Comparison of ENCODE assay signal across 1 cellular context in the genomic region with DNA sequence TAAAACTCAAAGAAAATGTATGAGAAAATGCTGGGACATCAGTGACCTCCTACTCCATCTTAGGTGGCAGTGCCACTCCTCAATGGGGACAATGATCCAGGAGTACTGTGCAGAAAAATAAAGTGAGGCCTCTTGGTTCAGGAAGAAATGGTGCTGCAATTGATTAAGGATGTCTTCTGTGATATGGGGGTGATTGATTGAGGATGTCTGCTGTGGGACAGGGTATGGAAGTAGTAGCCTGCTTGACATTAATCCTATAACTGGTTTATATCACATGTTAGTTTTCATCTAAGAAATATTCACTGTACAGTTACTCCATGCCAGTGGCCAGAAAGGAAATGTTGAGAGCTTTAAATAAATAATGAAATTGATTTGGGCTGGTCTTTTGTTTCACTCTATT.
TF ChIP-seq lines count a peak whose summit lies in the region.

No MANE protein-coding gene starts in this region.

TF ChIP-seq in K562, 482 proteins besides CTCF, POLR2A, EP300 and RAD21 (continued from another document):
- TF ChIP-seq SETDB1 (IDR thresholded peaks at IDR 0.05; ENCODE audit: low read length) (no peak), SMARCC2 (IDR thresholded peaks at IDR 0.05; ENCODE audit: low read depth) (no peak), KHSRP (IDR thresholded peaks at IDR 0.05) (no peak), CBFA2T2 (conservative IDR thresholded peaks at IDR 0.05) (no peak), ZC3H8 (IDR thresholded peaks at IDR 0.05) (no peak), ZBTB17 (CRISPR knock-in tag; IDR thresholded peaks at IDR 0.05) (peak; percentile 95), SAFB2 (IDR thresholded peaks at IDR 0.05; ENCODE audit: borderline replicate concordance, low read depth, low read length, severe bottlenecking) (no peak), ZNF253 (CRISPR knock-in tag; conservative IDR thresholded peaks at IDR 0.05) (no peak), ZNF696 (CRISPR knock-in tag; conservative IDR thresholded peaks at IDR 0.05) (no peak), HDGF (IDR thresholded peaks at IDR 0.05) (no peak), BRD4 (IDR thresholded peaks at IDR 0.05) (no peak), ZNF212 (CRISPR knock-in tag; IDR thresholded peaks at IDR 0.05) (no peak), SIN3B (IDR thresholded peaks at IDR 0.05; ENCODE audit: low read depth) (no peak), ZNF23 (CRISPR knock-in tag; IDR thresholded peaks at IDR 0.05) (peak; percentile 99), OTX1 (CRISPR knock-in tag; IDR thresholded peaks at IDR 0.05) (no peak), TGIF2 (CRISPR knock-in tag; IDR thresholded peaks at IDR 0.05) (no peak), ILF3 (IDR thresholded peaks at IDR 0.05; ENCODE audit: borderline replicate concordance) (no peak), POLR2G (IDR thresholded peaks at IDR 0.05; ENCODE audit: low read depth, low read length) (no peak), NFRKB (IDR thresholded peaks at IDR 0.05; ENCODE audit: low read depth) (no peak), ARID1B (IDR thresholded peaks at IDR 0.05) (no peak), SRSF1 (IDR thresholded peaks at IDR 0.05; ENCODE audit: low read depth, low read length) (no peak), GATAD2B (IDR thresholded peaks at IDR 0.05; ENCODE audit: borderline replicate concordance) (no peak)
- TF ChIP-seq, protein P1, sequence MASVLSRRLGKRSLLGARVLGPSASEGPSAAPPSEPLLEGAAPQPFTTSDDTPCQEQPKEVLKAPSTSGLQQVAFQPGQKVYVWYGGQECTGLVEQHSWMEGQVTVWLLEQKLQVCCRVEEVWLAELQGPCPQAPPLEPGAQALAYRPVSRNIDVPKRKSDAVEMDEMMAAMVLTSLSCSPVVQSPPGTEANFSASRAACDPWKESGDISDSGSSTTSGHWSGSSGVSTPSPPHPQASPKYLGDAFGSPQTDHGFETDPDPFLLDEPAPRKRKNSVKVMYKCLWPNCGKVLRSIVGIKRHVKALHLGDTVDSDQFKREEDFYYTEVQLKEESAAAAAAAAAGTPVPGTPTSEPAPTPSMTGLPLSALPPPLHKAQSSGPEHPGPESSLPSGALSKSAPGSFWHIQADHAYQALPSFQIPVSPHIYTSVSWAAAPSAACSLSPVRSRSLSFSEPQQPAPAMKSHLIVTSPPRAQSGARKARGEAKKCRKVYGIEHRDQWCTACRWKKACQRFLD (CRISPR knock-in tag; IDR thresholded peaks at IDR 0.05), result no peak
- TF ChIP-seq, protein P2, sequence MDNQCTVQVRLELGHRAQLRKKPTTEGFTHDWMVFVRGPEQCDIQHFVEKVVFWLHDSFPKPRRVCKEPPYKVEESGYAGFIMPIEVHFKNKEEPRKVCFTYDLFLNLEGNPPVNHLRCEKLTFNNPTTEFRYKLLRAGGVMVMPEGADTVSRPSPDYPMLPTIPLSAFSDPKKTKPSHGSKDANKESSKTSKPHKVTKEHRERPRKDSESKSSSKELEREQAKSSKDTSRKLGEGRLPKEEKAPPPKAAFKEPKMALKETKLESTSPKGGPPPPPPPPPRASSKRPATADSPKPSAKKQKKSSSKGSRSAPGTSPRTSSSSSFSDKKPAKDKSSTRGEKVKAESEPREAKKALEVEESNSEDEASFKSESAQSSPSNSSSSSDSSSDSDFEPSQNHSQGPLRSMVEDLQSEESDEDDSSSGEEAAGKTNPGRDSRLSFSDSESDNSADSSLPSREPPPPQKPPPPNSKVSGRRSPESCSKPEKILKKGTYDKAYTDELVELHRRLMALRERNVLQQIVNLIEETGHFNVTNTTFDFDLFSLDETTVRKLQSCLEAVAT (IDR thresholded peaks at IDR 0.05), result peak in 1 of 2 experiments; percentile 98; a peak in 2 of 4 replicates
- TF ChIP-seq, protein P3, sequence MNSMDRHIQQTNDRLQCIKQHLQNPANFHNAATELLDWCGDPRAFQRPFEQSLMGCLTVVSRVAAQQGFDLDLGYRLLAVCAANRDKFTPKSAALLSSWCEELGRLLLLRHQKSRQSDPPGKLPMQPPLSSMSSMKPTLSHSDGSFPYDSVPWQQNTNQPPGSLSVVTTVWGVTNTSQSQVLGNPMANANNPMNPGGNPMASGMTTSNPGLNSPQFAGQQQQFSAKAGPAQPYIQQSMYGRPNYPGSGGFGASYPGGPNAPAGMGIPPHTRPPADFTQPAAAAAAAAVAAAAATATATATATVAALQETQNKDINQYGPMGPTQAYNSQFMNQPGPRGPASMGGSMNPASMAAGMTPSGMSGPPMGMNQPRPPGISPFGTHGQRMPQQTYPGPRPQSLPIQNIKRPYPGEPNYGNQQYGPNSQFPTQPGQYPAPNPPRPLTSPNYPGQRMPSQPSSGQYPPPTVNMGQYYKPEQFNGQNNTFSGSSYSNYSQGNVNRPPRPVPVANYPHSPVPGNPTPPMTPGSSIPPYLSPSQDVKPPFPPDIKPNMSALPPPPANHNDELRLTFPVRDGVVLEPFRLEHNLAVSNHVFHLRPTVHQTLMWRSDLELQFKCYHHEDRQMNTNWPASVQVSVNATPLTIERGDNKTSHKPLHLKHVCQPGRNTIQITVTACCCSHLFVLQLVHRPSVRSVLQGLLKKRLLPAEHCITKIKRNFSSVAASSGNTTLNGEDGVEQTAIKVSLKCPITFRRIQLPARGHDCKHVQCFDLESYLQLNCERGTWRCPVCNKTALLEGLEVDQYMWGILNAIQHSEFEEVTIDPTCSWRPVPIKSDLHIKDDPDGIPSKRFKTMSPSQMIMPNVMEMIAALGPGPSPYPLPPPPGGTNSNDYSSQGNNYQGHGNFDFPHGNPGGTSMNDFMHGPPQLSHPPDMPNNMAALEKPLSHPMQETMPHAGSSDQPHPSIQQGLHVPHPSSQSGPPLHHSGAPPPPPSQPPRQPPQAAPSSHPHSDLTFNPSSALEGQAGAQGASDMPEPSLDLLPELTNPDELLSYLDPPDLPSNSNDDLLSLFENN (IDR thresholded peaks at IDR 0.05; ENCODE audit: low read depth in 2 of 2, low read length in 2 of 2), result peak in 1 of 2 experiments; percentile 72; a peak in 1 of 4 replicates
- TF ChIP-seq, protein P4, sequence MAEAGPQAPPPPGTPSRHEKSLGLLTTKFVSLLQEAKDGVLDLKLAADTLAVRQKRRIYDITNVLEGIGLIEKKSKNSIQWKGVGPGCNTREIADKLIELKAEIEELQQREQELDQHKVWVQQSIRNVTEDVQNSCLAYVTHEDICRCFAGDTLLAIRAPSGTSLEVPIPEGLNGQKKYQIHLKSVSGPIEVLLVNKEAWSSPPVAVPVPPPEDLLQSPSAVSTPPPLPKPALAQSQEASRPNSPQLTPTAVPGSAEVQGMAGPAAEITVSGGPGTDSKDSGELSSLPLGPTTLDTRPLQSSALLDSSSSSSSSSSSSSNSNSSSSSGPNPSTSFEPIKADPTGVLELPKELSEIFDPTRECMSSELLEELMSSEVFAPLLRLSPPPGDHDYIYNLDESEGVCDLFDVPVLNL (CRISPR knock-in tag; IDR thresholded peaks at IDR 0.05; ENCODE audit: low read depth), result no peak
- TF ChIP-seq, protein P5, sequence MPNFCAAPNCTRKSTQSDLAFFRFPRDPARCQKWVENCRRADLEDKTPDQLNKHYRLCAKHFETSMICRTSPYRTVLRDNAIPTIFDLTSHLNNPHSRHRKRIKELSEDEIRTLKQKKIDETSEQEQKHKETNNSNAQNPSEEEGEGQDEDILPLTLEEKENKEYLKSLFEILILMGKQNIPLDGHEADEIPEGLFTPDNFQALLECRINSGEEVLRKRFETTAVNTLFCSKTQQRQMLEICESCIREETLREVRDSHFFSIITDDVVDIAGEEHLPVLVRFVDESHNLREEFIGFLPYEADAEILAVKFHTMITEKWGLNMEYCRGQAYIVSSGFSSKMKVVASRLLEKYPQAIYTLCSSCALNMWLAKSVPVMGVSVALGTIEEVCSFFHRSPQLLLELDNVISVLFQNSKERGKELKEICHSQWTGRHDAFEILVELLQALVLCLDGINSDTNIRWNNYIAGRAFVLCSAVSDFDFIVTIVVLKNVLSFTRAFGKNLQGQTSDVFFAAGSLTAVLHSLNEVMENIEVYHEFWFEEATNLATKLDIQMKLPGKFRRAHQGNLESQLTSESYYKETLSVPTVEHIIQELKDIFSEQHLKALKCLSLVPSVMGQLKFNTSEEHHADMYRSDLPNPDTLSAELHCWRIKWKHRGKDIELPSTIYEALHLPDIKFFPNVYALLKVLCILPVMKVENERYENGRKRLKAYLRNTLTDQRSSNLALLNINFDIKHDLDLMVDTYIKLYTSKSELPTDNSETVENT (CRISPR knock-in tag; IDR thresholded peaks at IDR 0.05), result no peak
- TF ChIP-seq, protein P6, sequence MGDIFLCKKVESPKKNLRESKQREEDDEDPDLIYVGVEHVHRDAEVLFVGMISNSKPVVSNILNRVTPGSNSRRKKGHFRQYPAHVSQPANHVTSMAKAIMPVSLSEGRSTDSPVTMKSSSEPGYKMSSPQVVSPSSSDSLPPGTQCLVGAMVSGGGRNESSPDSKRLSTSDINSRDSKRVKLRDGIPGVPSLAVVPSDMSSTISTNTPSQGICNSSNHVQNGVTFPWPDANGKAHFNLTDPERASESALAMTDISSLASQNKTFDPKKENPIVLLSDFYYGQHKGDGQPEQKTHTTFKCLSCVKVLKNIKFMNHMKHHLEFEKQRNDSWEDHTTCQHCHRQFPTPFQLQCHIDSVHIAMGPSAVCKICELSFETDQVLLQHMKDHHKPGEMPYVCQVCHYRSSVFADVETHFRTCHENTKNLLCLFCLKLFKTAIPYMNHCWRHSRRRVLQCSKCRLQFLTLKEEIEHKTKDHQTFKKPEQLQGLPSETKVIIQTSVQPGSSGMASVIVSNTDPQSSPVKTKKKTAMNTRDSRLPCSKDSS (IDR thresholded peaks at IDR 0.05; ENCODE audit: low read depth, partially characterized antibody), result no peak
- TF ChIP-seq, protein P7, sequence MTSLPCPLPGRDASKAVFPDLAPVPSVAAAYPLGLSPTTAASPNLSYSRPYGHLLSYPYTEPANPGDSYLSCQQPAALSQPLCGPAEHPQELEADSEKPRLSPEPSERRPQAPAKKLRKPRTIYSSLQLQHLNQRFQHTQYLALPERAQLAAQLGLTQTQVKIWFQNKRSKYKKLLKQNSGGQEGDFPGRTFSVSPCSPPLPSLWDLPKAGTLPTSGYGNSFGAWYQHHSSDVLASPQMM (CRISPR knock-in tag; IDR thresholded peaks at IDR 0.05), result no peak
